In genomic region chr2:43707255-43707654, GRCh38 we compare ENCODE assay signal across 14 cellular contexts. TPM values are rescaled to one million over a fixed set of nuclear protein-coding genes. Genes with fewer than 3 reads are reported as not detected.
DNase-seq lines count a peak whose midpoint lies in the region; ATAC-seq and TF ChIP-seq lines count a peak whose summit lies in the region.
"Had no signal": no experiment of that assay in that cellular context is flagged by ENCODE, and none has a peak within 500 bp of the region (broad histone marks: within the 10 kb centered on the region; RNA-seq: fewer than 3 reads in every experiment).

No MANE protein-coding gene starts in this region.

- no peaks in the 10 kb centered on the region for H3K4me1 ChIP-seq in naive thymus-derived CD4-positive, alpha-beta T cell (ENCODE audit: control insufficient read depth in 2 of 2, insufficient read depth in 2 of 2, low read length in 2 of 2)

- H3K27ac ChIP-seq in naive thymus-derived CD4-positive, alpha-beta T cell (ENCODE audit: low read depth, low read length), result no peak overlapping the region

- no peaks in the 10 kb centered on the region for H3K9me3 ChIP-seq in naive thymus-derived CD4-positive, alpha-beta T cell (ENCODE audit: control insufficient read depth in 2 of 3, low read length in 3 of 3)

- H3K4me3 Mint-ChIP-seq in activated T-helper 17 cell treated with anti-CD3 and anti-CD28 coated beads, Interleukin-2, amount 50 U/mL, for 72 hours, result no peak overlapping the region
- H3K4me3 Mint-ChIP-seq in naive thymus-derived CD4-positive, alpha-beta T cell, result no peak overlapping the region
- H3K4me3 Mint-ChIP-seq: activated CD8-positive, alpha-beta memory T cell treated with anti-CD3 and anti-CD28 coated beads, Interleukin-2, amount 10 ng/mL, durations not matched to agents 7 days and 5 days had no signal

- H3K36me3 ChIP-seq in naive thymus-derived CD4-positive, alpha-beta T cell (ENCODE audit: control insufficient read depth in 2 of 3, insufficient read depth in 3 of 3, low read length in 3 of 3), result no peaks in the 10 kb centered on the region

- no peak for TF ChIP-seq CTCF in fibroblast of villous mesenchyme (IDR thresholded peaks at IDR 0.05; ENCODE audit: insufficient read depth, low read depth, low read length)

- no peaks in the 10 kb centered on the region for H3K4me1 Mint-ChIP-seq in activated T-helper 17 cell treated with anti-CD3 and anti-CD28 coated beads, Interleukin-2, amount 50 U/mL, for 72 hours
- H3K4me1 Mint-ChIP-seq in naive thymus-derived CD4-positive, alpha-beta T cell, result no peaks in the 10 kb centered on the region
- H3K4me1 Mint-ChIP-seq: activated CD8-positive, alpha-beta memory T cell treated with anti-CD3 and anti-CD28 coated beads, Interleukin-2, amount 10 ng/mL, durations not matched to agents 7 days and 5 days had no signal

- H3K4me3 ChIP-seq in fibroblast of villous mesenchyme (ENCODE audit: low read depth, low read length), result no peak overlapping the region
- H3K4me3 ChIP-seq in naive thymus-derived CD4-positive, alpha-beta T cell (ENCODE audit: low read length), result no peak overlapping the region
- H3K4me3 ChIP-seq: dorsolateral prefrontal cortex had no signal

- peak; percentile 18 for DNase-seq in CD1c-positive myeloid dendritic cell (ENCODE audit: extremely low spot score)
- DNase-seq in fibroblast of villous mesenchyme (ENCODE audit: low read depth), result peak; percentile 87
- peak; percentile 3 for DNase-seq in putamen (ENCODE audit: low spot score)
- no peak for DNase-seq in naive thymus-derived CD4-positive, alpha-beta T cell
- DNase-seq in SK-N-DZ (ENCODE audit: low spot score), result no peak
- DNase-seq: activated CD8-positive, alpha-beta memory T cell treated with anti-CD3 and anti-CD28 coated beads, Interleukin-2, amount 10 ng/mL, durations not matched to agents 7 days and 5 days; Calu3; RPMI8226; stimulated activated CD4-positive, alpha-beta T cell treated with anti-CD3 and anti-CD28 coated beads, Interleukin-2, amount 100 ng/mL, for 24 hours had no signal

- peaks cover 14% of the 10 kb centered on the region for H3K27me3 Mint-ChIP-seq in activated T-helper 17 cell treated with anti-CD3 and anti-CD28 coated beads, Interleukin-2, amount 50 U/mL, for 72 hours
- peaks cover 0 to 18% (median 13%) of the 10 kb centered on the region in 5 donors for H3K27me3 Mint-ChIP-seq in naive thymus-derived CD4-positive, alpha-beta T cell

- H3K27me3 ChIP-seq in naive thymus-derived CD4-positive, alpha-beta T cell (ENCODE audit: control insufficient read depth in 2 of 2, insufficient read depth in 2 of 2, low read length in 2 of 2), result peaks cover 0 to 6% of the 10 kb centered on the region in 2 donors
- H3K27me3 ChIP-seq: dorsolateral prefrontal cortex had no signal

- intact Hi-C loops in naive thymus-derived CD4-positive, alpha-beta T cell (cut with micrococcal nuclease), result no loop called here

- ATAC-seq in activated T-helper 17 cell treated with anti-CD3 and anti-CD28 coated beads, Interleukin-2, amount 50 U/mL, for 72 hours (replicated peaks), result no peak
- ATAC-seq in GM21737 (IDR thresholded peaks at IDR 0.05; ENCODE audit: unreplicated experiment), result no peak
- no peak for ATAC-seq in naive thymus-derived CD4-positive, alpha-beta T cell
- ATAC-seq: activated CD8-positive, alpha-beta memory T cell treated with anti-CD3 and anti-CD28 coated beads, Interleukin-2, amount 10 ng/mL, durations not matched to agents 7 days and 5 days had no signal

- no peaks in the 10 kb centered on the region for H3K9me3 Mint-ChIP-seq in activated T-helper 17 cell treated with anti-CD3 and anti-CD28 coated beads, Interleukin-2, amount 50 U/mL, for 72 hours
- no peaks in the 10 kb centered on the region for H3K9me3 Mint-ChIP-seq in naive thymus-derived CD4-positive, alpha-beta T cell

- CTCF ChIA-PET in naive thymus-derived CD4-positive, alpha-beta T cell (lab: Charles Lee), result no interaction called here

- no peak overlapping the region for H3K27ac Mint-ChIP-seq in activated T-helper 17 cell treated with anti-CD3 and anti-CD28 coated beads, Interleukin-2, amount 50 U/mL, for 72 hours
- no peak overlapping the region for H3K27ac Mint-ChIP-seq in naive thymus-derived CD4-positive, alpha-beta T cell
- H3K27ac Mint-ChIP-seq: activated CD8-positive, alpha-beta memory T cell treated with anti-CD3 and anti-CD28 coated beads, Interleukin-2, amount 10 ng/mL, durations not matched to agents 7 days and 5 days had no signal

- no peaks in the 10 kb centered on the region for H3K36me3 Mint-ChIP-seq in activated T-helper 17 cell treated with anti-CD3 and anti-CD28 coated beads, Interleukin-2, amount 50 U/mL, for 72 hours (ENCODE audit: low read depth)
- H3K36me3 Mint-ChIP-seq in naive thymus-derived CD4-positive, alpha-beta T cell, result peaks cover 0 to 17% (median 0%) of the 10 kb centered on the region in 5 donors
- H3K36me3 Mint-ChIP-seq: activated CD8-positive, alpha-beta memory T cell treated with anti-CD3 and anti-CD28 coated beads, Interleukin-2, amount 10 ng/mL, durations not matched to agents 7 days and 5 days had no signal

- POLR2A ChIA-PET in naive thymus-derived CD4-positive, alpha-beta T cell (lab: Charles Lee), result no interaction called here

TF ChIP-seq in PFSK-1, 5 proteins besides CTCF, POLR2A, EP300 and RAD21:
- peak; percentile 48; the same call in 1 of the 2 replicates for TF ChIP-seq TAF1 (IDR thresholded peaks at IDR 0.05; ENCODE audit: borderline replicate concordance, insufficient read depth, low read length)
- TF ChIP-seq POLR2AphosphoS5 (IDR thresholded peaks at IDR 0.05; ENCODE audit: low read depth, low read length), result peak; percentile 60
- TF ChIP-seq REST (IDR thresholded peaks at IDR 0.05; ENCODE audit: insufficient read depth in 1 of 2, low read depth in 2 of 2, low read length in 2 of 2), result peak in 1 of 2 experiments; percentile 48; a peak in 1 of 4 replicates
- peak; percentile 13 for TF ChIP-seq FOXP2 (optimal IDR thresholded peaks at IDR 0.05; ENCODE audit: borderline replicate concordance, extremely low read depth, extremely low read length, insufficient read depth)
- no peak for TF ChIP-seq SIN3A (IDR thresholded peaks at IDR 0.05; ENCODE audit: borderline replicate concordance, insufficient read depth, low read length)

RNA-seq across cellular contexts. Expression of gene C1GALT1C1L, which starts 31.0 kb away (rescaled TPM):
- not detected for polyA plus RNA-seq in PFSK-1 (2012; ENCODE audit: insufficient read length, low read depth)
- 0.86 and 1.3 TPM in 2 replicates for total RNA-seq in fibroblast of villous mesenchyme
- not detected for total RNA-seq in activated T-helper 17 cell treated with anti-CD3 and anti-CD28 coated beads, Interleukin-2, amount 50 U/mL, for 72 hours
- total RNA-seq in naive thymus-derived CD4-positive, alpha-beta T cell, result not detected
- polyA plus RNA-seq in naive thymus-derived CD4-positive, alpha-beta T cell, result not detected
- polyA plus RNA-seq in SK-N-DZ (2014; cell fraction: cytosol; rRNA removed), result 7.1 and 7.8 TPM in 2 replicates
- polyA plus RNA-seq in SK-N-DZ (2014; cell fraction: nucleus; rRNA removed), result 4.0 and 9.4 TPM in 2 replicates
- total RNA-seq: lung microvascular endothelial cell had no signal

Comparison
In these comparisons a context has a peak if more than half of its experiments do, and no peak if none do; other contexts are left out.
1. DNase-seq: peak in CD1c-positive myeloid dendritic cell (single experiment), fibroblast of villous mesenchyme (single experiment) and putamen (single experiment); none in naive thymus-derived CD4-positive, alpha-beta T cell (0 of 9) and SK-N-DZ (single experiment).